Comparison of ENCODE assay signal across 9 cellular contexts in genomic region chr1:1780598-1781525, GRCh38. TPM values are rescaled to one million over a fixed set of nuclear protein-coding genes. Genes with fewer than 3 reads are reported as not detected.
A peak's percentile ranks its signal among the peaks of the same experiment; 100 is the strongest.
DNase-seq lines count a peak whose midpoint lies in the region; ATAC-seq and TF ChIP-seq lines count a peak whose summit lies in the region.
"Had no signal": no experiment of that assay in that cellular context is flagged by ENCODE, and none has a peak within 500 bp of the region (broad histone marks: within the 10 kb centered on the region; RNA-seq: fewer than 3 reads in every experiment).

No MANE protein-coding gene starts in this region.

- H3K4me1 ChIP-seq in mammary epithelial cell (ENCODE audit: insufficient read depth, low read length), result peaks cover 40% of the 10 kb centered on the region
- peaks cover 9 to 47% (median 28%) of the 10 kb centered on the region in 4 donors for H3K4me1 ChIP-seq in liver (ENCODE audit: control insufficient read depth in 4 of 4, insufficient read depth in 4 of 4, low read length in 3 of 4)
- H3K4me1 ChIP-seq in transverse colon, result peaks cover 54 to 75% (median 71%) of the 10 kb centered on the region in 4 donors

- no peak for DNase-seq in MCF 10A (ENCODE audit: unreplicated experiment)
- DNase-seq in mammary epithelial cell, result no peak
- no peak for DNase-seq in activated T-cell treated with anti-CD3 and anti-CD28 coated beads, Interleukin-2, amount 50 U/mL, for 72 hours
- DNase-seq in transverse colon, result no peak
- DNase-seq in medulla oblongata (ENCODE audit: extremely low spot score), result no peak

- H3K27ac Mint-ChIP-seq in MCF 10A (ENCODE audit: low read depth, unreplicated experiment), result peak overlapping the region; percentile 63
- H3K27ac Mint-ChIP-seq in activated T-cell treated with anti-CD3 and anti-CD28 coated beads, Interleukin-2, amount 50 U/mL, for 72 hours, result peak overlapping the region; percentile 94

- no peak for TF ChIP-seq EP300 in transverse colon (IDR thresholded peaks at IDR 0.05; ENCODE audit: low read depth)

- H3K9me3 Mint-ChIP-seq in MCF 10A (ENCODE audit: unreplicated experiment), result no peaks in the 10 kb centered on the region
- no peaks in the 10 kb centered on the region for H3K9me3 Mint-ChIP-seq in activated T-cell treated with anti-CD3 and anti-CD28 coated beads, Interleukin-2, amount 50 U/mL, for 72 hours

- H3K27me3 ChIP-seq in mammary epithelial cell (ENCODE audit: insufficient read depth, low read length) (no peaks in the 10 kb centered on the region), liver (ENCODE audit: control insufficient read depth in 4 of 4, insufficient read depth in 4 of 4, low read length in 3 of 4) (no peaks in the 10 kb centered on the region), transverse colon (no peaks in the 10 kb centered on the region)
- H3K27me3 ChIP-seq: ascending aorta had no signal

- no peaks in the 10 kb centered on the region for H3K36me3 ChIP-seq in mammary epithelial cell (ENCODE audit: insufficient read depth, low read length)
- H3K36me3 ChIP-seq in liver (ENCODE audit: control insufficient read depth in 4 of 4, insufficient read depth in 3 of 4, low read depth in 1 of 4, low read length in 3 of 4), result peaks cover 0 to 9% (median 1%) of the 10 kb centered on the region in 4 donors
- H3K36me3 ChIP-seq in transverse colon, result peaks cover 0 to 6% (median 2%) of the 10 kb centered on the region in 4 donors

- H4K20me1 ChIP-seq in mammary epithelial cell (ENCODE audit: insufficient read depth, low read length), result no peaks in the 10 kb centered on the region

- 97% methylated on average over 5 of the region's 7 CpGs for WGBS in mammary epithelial cell (ENCODE audit: low coverage, missing lambda C conversion rate)
- 91% methylated on average over 7 of the region's 7 CpGs for WGBS in liver
- 64% methylated on average over 5 of the region's 7 CpGs; no CpG with 5 or more reads in 1 of the 2 donors for WGBS in transverse colon (ENCODE audit: low coverage in 1 of 2), 2 donors

- in situ Hi-C loops in mammary epithelial cell (cut with MboI; ENCODE audit: low sequenced_read_pairs in 2 of 2) (no loop called here), transverse colon (cut with MboI; ENCODE audit: low pct_ligation_motif_present in 1 of 4, low pct_unique_long_range_greater_than_20kb in 1 of 4, low sequenced_read_pairs in 3 of 4) (loop anchor here in 2 of 4 donors (10.0 kb wide), 1 partner anchor 124 kb away; no protein-coding TSS in a partner anchor)

- no peak for TF ChIP-seq CTCF in MCF 10A (IDR thresholded peaks at IDR 0.05; ENCODE audit: unreplicated experiment)
- TF ChIP-seq CTCF in mammary epithelial cell (conservative IDR thresholded peaks at IDR 0.05 in 1 of 2, IDR thresholded peaks at IDR 0.05 in 1 of 2; ENCODE audit: extremely low read depth in 1 of 2, insufficient read depth in 1 of 2, low read depth in 1 of 2, low read length in 2 of 2), result no peak
- no peak for TF ChIP-seq CTCF in liver (IDR thresholded peaks at IDR 0.05; ENCODE audit: low read depth, low read length, missing input control)
- TF ChIP-seq CTCF in transverse colon (IDR thresholded peaks at IDR 0.05), result no peak

- peaks cover 29% of the 10 kb centered on the region for H3K4me1 Mint-ChIP-seq in MCF 10A (ENCODE audit: insufficient read depth, unreplicated experiment)
- H3K4me1 Mint-ChIP-seq in activated T-cell treated with anti-CD3 and anti-CD28 coated beads, Interleukin-2, amount 50 U/mL, for 72 hours (ENCODE audit: low read depth), result peaks cover 57% of the 10 kb centered on the region

- intact Hi-C loops in MCF 10A (cut with micrococcal nuclease) (loop anchor here (2.0 kb wide), 2 partner anchors 16 to 126 kb away; no protein-coding TSS in a partner anchor), mammary epithelial cell (cut with micrococcal nuclease) (no loop called here), transverse colon (cut with DNase I; ENCODE audit: low total_unique reads) (loop anchor here (5.0 kb wide), 1 partner anchor 126 kb away; no protein-coding TSS in a partner anchor)

- no peak overlapping the region for H3K4me2 ChIP-seq in mammary epithelial cell (ENCODE audit: insufficient read depth, low read depth, low read length)

- H3K79me2 ChIP-seq in mammary epithelial cell (ENCODE audit: insufficient read depth, low read length), result peaks cover 25% of the 10 kb centered on the region

- BruUV-seq in MCF 10A (replicated peaks; lab: Mats Ljungman, UMichigan) (no TSS peak), mammary epithelial cell (replicated peaks; lab: Mats Ljungman, UMichigan) (no TSS peak)

- H3K9me3 ChIP-seq in mammary epithelial cell (replicated peaks; ENCODE audit: insufficient read depth, low read length), result no peaks in the 10 kb centered on the region
- no peaks in the 10 kb centered on the region for H3K9me3 ChIP-seq in liver (ENCODE audit: control insufficient read depth in 4 of 4, low read length in 3 of 4)
- no peaks in the 10 kb centered on the region for H3K9me3 ChIP-seq in transverse colon
- H3K9me3 ChIP-seq: ascending aorta had no signal

- no peak overlapping the region for H3K9ac ChIP-seq in mammary epithelial cell (ENCODE audit: insufficient read depth, low read length)
- H3K9ac ChIP-seq in liver (ENCODE audit: low read depth in 1 of 2, low read length in 2 of 2), result no peak overlapping the region

- dilution Hi-C loops in mammary epithelial cell (cut with HindIII; ENCODE audit: low sequenced_read_pairs), result no loop called here

- POLR2A ChIA-PET in MCF 10A (lab: Yijun Ruan, JAX), result interaction anchor here (1.2 to 5.2 kb wide), 4 partner anchors 15 to 127 kb away, joined by 9 to 54 read pairs (median 26); no protein-coding TSS in a partner anchor

- TF ChIP-seq RAD21 in liver (IDR thresholded peaks at IDR 0.05), result no peak

- peak overlapping the region; percentile 82 for H3K4me3 Mint-ChIP-seq in MCF 10A (ENCODE audit: unreplicated experiment)
- peak overlapping the region; percentile 74 to 76 for H3K4me3 Mint-ChIP-seq in activated T-cell treated with anti-CD3 and anti-CD28 coated beads, Interleukin-2, amount 50 U/mL, for 72 hours

- H3K27ac ChIP-seq in mammary epithelial cell (ENCODE audit: insufficient read depth, low read depth, low read length) (no peak overlapping the region), liver (ENCODE audit: low read depth in 1 of 2, low read length in 2 of 2) (peak overlapping the region; percentile 73 to 85), transverse colon (peak overlapping the region; percentile 91 to 97 (median 96))

- H3K4me3 ChIP-seq in mammary epithelial cell (replicated peaks in 1 of 3; ENCODE audit: insufficient read depth in 1 of 3, low read depth in 2 of 3, low read length in 3 of 3) (no peak overlapping the region), liver (ENCODE audit: low read depth in 1 of 3, low read length in 3 of 3) (no peak overlapping the region), transverse colon (no peak overlapping the region)

- no peaks in the 10 kb centered on the region for H3K27me3 Mint-ChIP-seq in MCF 10A (ENCODE audit: insufficient read depth, unreplicated experiment)
- H3K27me3 Mint-ChIP-seq in activated T-cell treated with anti-CD3 and anti-CD28 coated beads, Interleukin-2, amount 50 U/mL, for 72 hours (ENCODE audit: low read depth), result no peaks in the 10 kb centered on the region

- CTCF ChIA-PET in MCF 10A (lab: Yijun Ruan, JAX), result interaction anchor here (1.0 to 1.4 kb wide), 2 partner anchors 125 to 129 kb away, joined by 4 to 7 read pairs; no protein-coding TSS in a partner anchor
- CTCF ChIA-PET in mammary epithelial cell (lab: Charles Lee; ENCODE audit: low non-redundant PET), result no interaction called here

- no peak for TF ChIP-seq POLR2A in transverse colon (IDR thresholded peaks at IDR 0.05)

- no peak overlapping the region for H2AFZ ChIP-seq in mammary epithelial cell (ENCODE audit: low read depth, low read length)

- peaks cover 39% of the 10 kb centered on the region for H3K36me3 Mint-ChIP-seq in MCF 10A (ENCODE audit: insufficient read depth, unreplicated experiment)
- H3K36me3 Mint-ChIP-seq in activated T-cell treated with anti-CD3 and anti-CD28 coated beads, Interleukin-2, amount 50 U/mL, for 72 hours (ENCODE audit: insufficient read depth in 2 of 2), result peaks cover 2 to 3% of the 10 kb centered on the region in 2 donors

- no peak for ATAC-seq in activated T-cell treated with anti-CD3 and anti-CD28 coated beads, Interleukin-2, amount 50 U/mL, for 72 hours (replicated peaks in 1 of 2)
- ATAC-seq in GM21381 (IDR thresholded peaks at IDR 0.05; ENCODE audit: unreplicated experiment), result no peak
- no peak for ATAC-seq in HG02973 (IDR thresholded peaks at IDR 0.05; ENCODE audit: unreplicated experiment)

RNA-seq across cellular contexts. Expression of gene NADK, which starts 2.6 kb away (rescaled TPM):
- total RNA-seq in MCF 10A (2022), result 106 and 107 TPM in 2 replicates
- 10 to 100 TPM; 34.2 to 67.8 TPM for total RNA-seq in mammary epithelial cell
- 41.0 TPM for polyA plus RNA-seq in mammary epithelial cell
- 39.0 TPM for polyA minus RNA-seq in mammary epithelial cell
- total RNA-seq in activated T-cell treated with anti-CD3 and anti-CD28 coated beads, Interleukin-2, amount 50 U/mL, for 72 hours, result 10 to 100 TPM; 54.0 to 54.5 TPM
- total RNA-seq in liver, result 100 to 1,000 TPM in 1 of 2 donors, 10 to 100 TPM in 1; 39.2 to 105 TPM
- polyA plus RNA-seq in liver, result 10 to 100 TPM; 77.9 to 89.4 TPM
- 100 to 1,000 TPM; 129 to 191 (median 152) TPM for total RNA-seq in transverse colon

RNA-seq across cellular contexts. Expression of gene CDK11A, which starts 56.7 kb away (rescaled TPM):
- 43.8 and 54.0 TPM in 2 replicates for total RNA-seq in MCF 10A (2022)
- 10 to 100 TPM in 1 of 2 donors, 1 to 10 TPM in 1; 9.8 to 48.0 TPM for total RNA-seq in mammary epithelial cell
- polyA plus RNA-seq in mammary epithelial cell, result 4.3 TPM
- 1.8 TPM for polyA minus RNA-seq in mammary epithelial cell
- total RNA-seq in activated T-cell treated with anti-CD3 and anti-CD28 coated beads, Interleukin-2, amount 50 U/mL, for 72 hours, result 10 to 100 TPM; 40.3 to 72.5 TPM
- 10 to 100 TPM; 13.8 to 17.0 TPM for total RNA-seq in liver
- polyA plus RNA-seq in liver, result 10 to 100 TPM; 13.7 to 14.1 TPM
- 100 to 1,000 TPM in 2 of 4 donors, 10 to 100 TPM in 2; 52.9 to 250 (median 161) TPM for total RNA-seq in transverse colon
